Comparison of ENCODE assay signal across 1 cellular context in genomic region chr19:9674669-9675357, GRCh38.
TF ChIP-seq lines count a peak whose summit lies in the region.

Gene ZNF562 (minus strand): TSS chr19:9675100. CDS start chr19:9660744, 14,356 bp downstream.

TF ChIP-seq in HepG2, 621 proteins besides CTCF, POLR2A, EP300 and RAD21 (continued from another document and continues in another):
- TF ChIP-seq, protein P1, sequence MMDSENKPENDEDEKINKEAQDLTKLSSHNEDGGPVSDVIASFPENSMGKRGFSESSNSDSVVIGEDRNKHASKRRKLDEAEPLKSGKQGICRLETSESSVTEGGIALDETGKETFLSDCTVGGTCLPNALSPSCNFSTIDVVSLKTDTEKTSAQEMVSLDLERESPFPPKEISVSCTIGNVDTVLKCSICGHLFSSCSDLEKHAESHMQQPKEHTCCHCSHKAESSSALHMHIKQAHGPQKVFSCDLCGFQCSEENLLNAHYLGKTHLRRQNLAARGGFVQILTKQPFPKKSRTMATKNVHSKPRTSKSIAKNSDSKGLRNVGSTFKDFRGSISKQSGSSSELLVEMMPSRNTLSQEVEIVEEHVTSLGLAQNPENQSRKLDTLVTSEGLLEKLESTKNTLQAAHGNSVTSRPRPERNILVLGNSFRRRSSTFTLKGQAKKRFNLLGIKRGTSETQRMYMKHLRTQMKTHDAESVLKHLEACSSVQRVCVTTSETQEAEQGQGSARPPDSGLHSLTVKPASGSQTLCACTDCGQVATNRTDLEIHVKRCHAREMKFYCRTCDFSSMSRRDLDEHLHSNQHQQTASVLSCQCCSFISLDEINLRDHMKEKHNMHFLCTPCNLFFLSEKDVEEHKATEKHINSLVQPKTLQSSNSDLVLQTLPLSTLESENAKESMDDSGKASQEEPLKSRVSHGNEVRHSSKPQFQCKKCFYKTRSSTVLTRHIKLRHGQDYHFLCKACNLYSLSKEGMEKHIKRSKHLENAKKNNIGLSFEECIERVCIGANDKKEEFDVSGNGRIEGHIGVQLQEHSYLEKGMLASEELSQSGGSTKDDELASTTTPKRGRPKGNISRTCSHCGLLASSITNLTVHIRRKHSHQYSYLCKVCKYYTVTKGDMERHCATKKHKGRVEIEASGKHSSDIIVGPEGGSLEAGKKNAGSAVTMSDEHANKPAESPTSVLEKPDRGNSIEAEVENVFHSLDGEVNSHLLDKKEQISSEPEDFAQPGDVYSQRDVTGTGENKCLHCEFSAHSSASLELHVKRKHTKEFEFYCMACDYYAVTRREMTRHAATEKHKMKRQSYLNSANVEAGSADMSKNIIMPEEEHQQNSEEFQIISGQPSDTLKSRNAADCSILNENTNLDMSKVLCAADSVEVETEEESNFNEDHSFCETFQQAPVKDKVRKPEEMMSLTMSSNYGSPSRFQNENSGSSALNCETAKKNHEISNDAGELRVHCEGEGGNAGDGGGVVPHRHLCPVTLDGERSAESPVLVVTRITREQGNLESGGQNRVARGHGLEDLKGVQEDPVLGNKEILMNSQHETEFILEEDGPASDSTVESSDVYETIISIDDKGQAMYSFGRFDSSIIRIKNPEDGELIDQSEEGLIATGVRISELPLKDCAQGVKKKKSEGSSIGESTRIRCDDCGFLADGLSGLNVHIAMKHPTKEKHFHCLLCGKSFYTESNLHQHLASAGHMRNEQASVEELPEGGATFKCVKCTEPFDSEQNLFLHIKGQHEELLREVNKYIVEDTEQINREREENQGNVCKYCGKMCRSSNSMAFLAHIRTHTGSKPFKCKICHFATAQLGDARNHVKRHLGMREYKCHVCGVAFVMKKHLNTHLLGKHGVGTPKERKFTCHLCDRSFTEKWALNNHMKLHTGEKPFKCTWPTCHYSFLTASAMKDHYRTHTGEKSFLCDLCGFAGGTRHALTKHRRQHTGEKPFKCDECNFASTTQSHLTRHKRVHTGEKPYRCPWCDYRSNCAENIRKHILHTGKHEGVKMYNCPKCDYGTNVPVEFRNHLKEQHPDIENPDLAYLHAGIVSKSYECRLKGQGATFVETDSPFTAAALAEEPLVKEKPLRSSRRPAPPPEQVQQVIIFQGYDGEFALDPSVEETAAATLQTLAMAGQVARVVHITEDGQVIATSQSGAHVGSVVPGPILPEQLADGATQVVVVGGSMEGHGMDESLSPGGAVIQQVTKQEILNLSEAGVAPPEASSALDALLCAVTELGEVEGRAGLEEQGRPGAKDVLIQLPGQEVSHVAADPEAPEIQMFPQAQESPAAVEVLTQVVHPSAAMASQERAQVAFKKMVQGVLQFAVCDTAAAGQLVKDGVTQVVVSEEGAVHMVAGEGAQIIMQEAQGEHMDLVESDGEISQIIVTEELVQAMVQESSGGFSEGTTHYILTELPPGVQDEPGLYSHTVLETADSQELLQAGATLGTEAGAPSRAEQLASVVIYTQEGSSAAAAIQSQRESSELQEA (CRISPR knock-in tag; IDR thresholded peaks at IDR 0.05; ENCODE audit: not compliant biosample characterization): peak; percentile 79
- TF ChIP-seq JUNB (CRISPR knock-in tag; IDR thresholded peaks at IDR 0.05; ENCODE audit: borderline replicate concordance): no peak
- no peak for TF ChIP-seq ETS1 (CRISPR knock-in tag; IDR thresholded peaks at IDR 0.05)
- no peak for TF ChIP-seq GTF3A (CRISPR knock-in tag; conservative IDR thresholded peaks at IDR 0.05)
- TF ChIP-seq ZNF431 (CRISPR knock-in tag; IDR thresholded peaks at IDR 0.05; ENCODE audit: borderline replicate concordance, low read depth): 0 out of 2 replicates have a peak, but pooled peaks have one; percentile 37
- TF ChIP-seq ZNF383 (CRISPR knock-in tag; IDR thresholded peaks at IDR 0.05; ENCODE audit: borderline replicate concordance): peak; percentile 82; the same call in 1 of the 2 replicates
- no peak for TF ChIP-seq USF2 (IDR thresholded peaks at IDR 0.05; ENCODE audit: low read depth, low read length)
- no peak; the same call in 1 of the 2 replicates for TF ChIP-seq USF2 (CRISPR knock-in tag; IDR thresholded peaks at IDR 0.05; ENCODE audit: borderline replicate concordance)
- peak; percentile 68; the same call in 1 of the 2 replicates for TF ChIP-seq ZNF343 (CRISPR knock-in tag; IDR thresholded peaks at IDR 0.05)
- no peak for TF ChIP-seq PCBP2 (optimal IDR thresholded peaks at IDR 0.05; ENCODE audit: low read depth, low read length, poor library complexity, severe bottlenecking)
- TF ChIP-seq ZNF160 (CRISPR knock-in tag; IDR thresholded peaks at IDR 0.05): no peak
- no peak for TF ChIP-seq SIN3B (IDR thresholded peaks at IDR 0.05; ENCODE audit: low read length)
- 0 out of 2 replicates have a peak, but pooled peaks have one; percentile 3 for TF ChIP-seq ZKSCAN8 (CRISPR knock-in tag; IDR thresholded peaks at IDR 0.05; ENCODE audit: borderline replicate concordance)
- peak; percentile 81; the same call in 1 of the 2 replicates for TF ChIP-seq ZMAT3 (CRISPR knock-in tag; conservative IDR thresholded peaks at IDR 0.05)
- TF ChIP-seq MXI1 (IDR thresholded peaks at IDR 0.05; ENCODE audit: borderline replicate concordance, low read depth, low read length): peak; percentile 69; the same call in 1 of the 3 replicates
- no peak for TF ChIP-seq ZNF564 (CRISPR knock-in tag; IDR thresholded peaks at IDR 0.05)
- TF ChIP-seq HDAC6 (IDR thresholded peaks at IDR 0.05; ENCODE audit: low read depth, low read length): no peak
- no peak for TF ChIP-seq PRDM15 (CRISPR knock-in tag; IDR thresholded peaks at IDR 0.05)
- TF ChIP-seq ZNF17 (CRISPR knock-in tag; IDR thresholded peaks at IDR 0.05): no peak
- no peak for TF ChIP-seq SCMH1 (CRISPR knock-in tag; IDR thresholded peaks at IDR 0.05; ENCODE audit: borderline replicate concordance)
- no peak for TF ChIP-seq ZMAT5 (CRISPR knock-in tag; IDR thresholded peaks at IDR 0.05; ENCODE audit: borderline replicate concordance, low read depth)
- no peak for TF ChIP-seq ZNF260 (CRISPR knock-in tag; IDR thresholded peaks at IDR 0.05; ENCODE audit: borderline replicate concordance, low read depth)
- TF ChIP-seq UBTF (CRISPR knock-in tag; IDR thresholded peaks at IDR 0.05): peak; percentile 76
- no peak for TF ChIP-seq GRHL1 (CRISPR knock-in tag; conservative IDR thresholded peaks at IDR 0.05)
- TF ChIP-seq PATZ1 (CRISPR knock-in tag; IDR thresholded peaks at IDR 0.05): peak; percentile 80
- TF ChIP-seq MTA1 (CRISPR knock-in tag; IDR thresholded peaks at IDR 0.05; ENCODE audit: borderline replicate concordance): peak; percentile 63; the same call in 1 of the 2 replicates
- no peak for TF ChIP-seq FOXM1 (CRISPR knock-in tag; IDR thresholded peaks at IDR 0.05)
- TF ChIP-seq SATB2 (CRISPR knock-in tag; IDR thresholded peaks at IDR 0.05): no peak
